ENCODE assay signal across 1 cellular context in genomic region chr11:102287963-102288744, GRCh38.
TF ChIP-seq lines count a peak whose summit lies in the region.

No MANE protein-coding gene starts in this region.

TF ChIP-seq in liver, 16 proteins besides CTCF, POLR2A, EP300 and RAD21 (continued from another document):
- TF ChIP-seq REST (IDR thresholded peaks at IDR 0.05) (no peak), JUND (IDR thresholded peaks at IDR 0.05) (no peak)
TF ChIP-seq in liver: peak in this region for 0.
